Comparison of ENCODE assay signal across 8 cellular contexts in genomic region chr22:30968924-30969531, GRCh38. TPM values are rescaled to one million over a fixed set of nuclear protein-coding genes. Genes with fewer than 3 reads are reported as not detected.
A peak's percentile ranks its signal among the peaks of the same experiment; 100 is the strongest.
DNase-seq lines count a peak whose midpoint lies in the region; ATAC-seq, FAIRE-seq and TF ChIP-seq lines count a peak whose summit lies in the region.

Gene TUG1, plus strand, starts transcription at chr22:30969265.

- peaks cover 71% of the 10 kb centered on the region for H3K36me3 Mint-ChIP-seq in Calu3 (ENCODE audit: insufficient read depth, unreplicated experiment)

- H3K4me3 ChIP-seq in OCI-LY3 (ENCODE audit: low read length): peak within 1 kb of the TSS; percentile 96
- peak within 1 kb of the TSS; percentile 80 to 95 (median 88) for H3K4me3 ChIP-seq in endothelial cell of umbilical vein (replicated peaks in 1 of 3; ENCODE audit: insufficient read depth in 1 of 3, low read depth in 1 of 3, low read length in 3 of 3)

- POLR2A ChIA-PET in endothelial cell of umbilical vein (lab: Charles Lee): interaction anchor here (0.8 to 3.3 kb wide), 5 partner anchors 77 to 157 kb away, joined by 3 to 44 read pairs (median 4); partner anchors contain the start of gene SMTN

- dilution Hi-C loops in endothelial cell of umbilical vein (cut with MboI; ENCODE audit: extremely low pct_ligation_motif_present, low sequenced_read_pairs): no loop called here

- H3K9ac ChIP-seq in OCI-LY3 (ENCODE audit: low read length) (peak within 1 kb of the TSS; percentile 83), endothelial cell of umbilical vein (replicated peaks; ENCODE audit: extremely low read depth, insufficient read depth, low read length) (peak within 1 kb of the TSS; percentile 89)

- H3K79me2 ChIP-seq in OCI-LY3 (ENCODE audit: low read length) (peaks cover 93% of the 10 kb centered on the region), endothelial cell of umbilical vein (ENCODE audit: control insufficient read depth, insufficient read depth, low read length) (peaks cover 70% of the 10 kb centered on the region)

- H3K27ac ChIP-seq in OCI-LY3 (ENCODE audit: low read length) (peak within 1 kb of the TSS; percentile 78), endothelial cell of umbilical vein (ENCODE audit: insufficient read depth, low read depth, low read length) (peak within 1 kb of the TSS; percentile 83)

- FAIRE-seq in endothelial cell of umbilical vein (lab: Jason Lieb, UNC): peak; percentile 97

- intact Hi-C loops in Calu3 (cut with micrococcal nuclease; ENCODE audit: unreplicated experiment) (loop anchor here (5.0 kb wide), 1 partner anchor 113 kb away; the partner anchor contains the start of gene SMTN), endothelial cell of umbilical vein (cut with micrococcal nuclease) (loop anchor here (1.0 to 5.0 kb wide), 3 partner anchors 77 to 178 kb away; no protein-coding TSS in a partner anchor)

- H3K9me1 ChIP-seq in endothelial cell of umbilical vein (replicated peaks; ENCODE audit: control insufficient read depth, extremely low read depth, insufficient read depth, low read length): no peaks in the 10 kb centered on the region

- H3K27me3 Mint-ChIP-seq in Calu3 (ENCODE audit: unreplicated experiment): no peaks in the 10 kb centered on the region

- peak; percentile 58 for TF ChIP-seq POLR2A in endothelial cell of umbilical vein (IDR thresholded peaks at IDR 0.05; ENCODE audit: low read depth, low read length)

- H3K4me1 ChIP-seq in OCI-LY3 (ENCODE audit: low read length): peaks cover 21% of the 10 kb centered on the region
- peaks cover 23% of the 10 kb centered on the region for H3K4me1 ChIP-seq in endothelial cell of umbilical vein (ENCODE audit: control insufficient read depth, extremely low read depth, insufficient read depth, low read length)

- DNase-seq in Calu3: peak; percentile 98
- DNase-seq in HuH-7 (ENCODE audit: low spot score): peak; percentile 99
- DNase-seq in activated T-cell treated with anti-CD3 and anti-CD28 coated beads for 1 hour (ENCODE audit: low read depth): peak; percentile 95
- peak; percentile 99 for DNase-seq in endothelial cell of umbilical vein (ENCODE audit: low read depth, low spot score)
- DNase-seq in midbrain (lab: John Stamatoyannopoulos, UW): peak; percentile 98
- peak; percentile 93 to 96 for DNase-seq in stimulated activated CD8-positive, alpha-beta memory T cell treated with anti-CD3 and anti-CD28 coated beads, Interleukin-2, amount 100 ng/mL, for 1 hour (ENCODE audit: low read depth in 2 of 2)

- peak within 1 kb of the TSS; percentile 96 for H3K4me3 Mint-ChIP-seq in Calu3 (ENCODE audit: low read depth, unreplicated experiment)

- H3K27ac Mint-ChIP-seq in Calu3 (ENCODE audit: unreplicated experiment): peak within 1 kb of the TSS; percentile 99

- TF ChIP-seq CTCF in Calu3 (IDR thresholded peaks at IDR 0.05; ENCODE audit: unreplicated experiment): no peak
- TF ChIP-seq CTCF in OCI-LY3 (IDR thresholded peaks at IDR 0.05; ENCODE audit: low read depth, low read length): no peak
- no peak for TF ChIP-seq CTCF in endothelial cell of umbilical vein (IDR thresholded peaks at IDR 0.05; ENCODE audit: extremely low read depth in 1 of 2, insufficient read depth in 1 of 2, low read depth in 1 of 2, low read length in 2 of 2)

- peaks cover 68% of the 10 kb centered on the region for H3K36me3 ChIP-seq in OCI-LY3 (replicated peaks; ENCODE audit: low read depth, low read length)
- peaks cover 9 to 19% of the 10 kb centered on the region in 2 experiments for H3K36me3 ChIP-seq in endothelial cell of umbilical vein (ENCODE audit: control insufficient read depth in 2 of 2, extremely low read depth in 1 of 2, insufficient read depth in 2 of 2, low read length in 2 of 2)

- H3K4me1 Mint-ChIP-seq in Calu3 (ENCODE audit: low read depth, unreplicated experiment): peaks cover 7% of the 10 kb centered on the region

- H3K4me2 ChIP-seq in OCI-LY3 (ENCODE audit: low read length) (peak within 1 kb of the TSS; percentile 95), endothelial cell of umbilical vein (ENCODE audit: insufficient read depth, low read length) (peak within 1 kb of the TSS; percentile 98)

- CTCF ChIA-PET in Calu3 (lab: Charles Lee): interaction anchor here (0.7 to 1.6 kb wide), 4 partner anchors 10 to 116 kb away, joined by 4 to 8 read pairs (median 7); partner anchors contain the start of gene SMTN
- CTCF ChIA-PET in endothelial cell of umbilical vein (lab: Charles Lee): interaction anchor here (0.6 to 5.0 kb wide), 13 partner anchors 12 to 334 kb away, joined by 3 to 130 read pairs (median 3); partner anchors contain the start of genes SELENOM and SMTN

- peak within 1 kb of the TSS; percentile 48 for H2AFZ ChIP-seq in OCI-LY3 (ENCODE audit: low read depth, low read length)
- peak within 1 kb of the TSS; percentile 77 for H2AFZ ChIP-seq in endothelial cell of umbilical vein (ENCODE audit: low read depth, low read length)

- peaks cover 4% of the 10 kb centered on the region for H3K9me3 Mint-ChIP-seq in Calu3 (ENCODE audit: low read depth, unreplicated experiment)

- no TSS peak for BruUV-seq in Calu3 (replicated peaks; lab: Mats Ljungman, UMichigan)
- no TSS peak for BruUV-seq in endothelial cell of umbilical vein (replicated peaks; lab: Mats Ljungman, UMichigan)

- no peaks in the 10 kb centered on the region for H3K27me3 ChIP-seq in OCI-LY3 (ENCODE audit: low read depth, low read length)
- H3K27me3 ChIP-seq in endothelial cell of umbilical vein (ENCODE audit: control insufficient read depth in 2 of 2, insufficient read depth in 2 of 2, low read length in 2 of 2): no peaks in the 10 kb centered on the region

- peak; percentile 83 for ATAC-seq in GM21515 (IDR thresholded peaks at IDR 0.05; ENCODE audit: unreplicated experiment)

- H3K9me3 ChIP-seq in OCI-LY3 (ENCODE audit: insufficient read depth, low read length) (0 out of 2 replicates have a peak, but pooled peaks cover 16% of the 10 kb centered on the region), endothelial cell of umbilical vein (replicated peaks; ENCODE audit: control insufficient read depth, insufficient read depth, low read length) (no peaks in the 10 kb centered on the region)

- H4K20me1 ChIP-seq in OCI-LY3 (ENCODE audit: insufficient read depth, low read length) (peaks cover 27% of the 10 kb centered on the region), endothelial cell of umbilical vein (replicated peaks; ENCODE audit: control insufficient read depth, extremely low read depth, insufficient read depth, low read length) (peaks cover 4% of the 10 kb centered on the region)

TF ChIP-seq in endothelial cell of umbilical vein, 7 proteins besides CTCF, POLR2A, EP300 and RAD21:
- TF ChIP-seq FOS (IDR thresholded peaks at IDR 0.05; ENCODE audit: borderline replicate concordance, insufficient read depth, low read length) (no peak), MAX (IDR thresholded peaks at IDR 0.05; ENCODE audit: insufficient read depth, insufficient read length) (peak; percentile 98), POLR2AphosphoS5 (IDR thresholded peaks at IDR 0.05; ENCODE audit: insufficient read depth, low read depth, low read length) (peak; percentile 85), GATA2 (IDR thresholded peaks at IDR 0.05; ENCODE audit: insufficient read depth, insufficient read length, low read depth, low read length) (no peak)

RNA-seq across cellular contexts. Expression of gene TUG1, which starts in this region (rescaled TPM):
- total RNA-seq in Calu3 (2022): 122 and 125 TPM in 2 replicates
- total RNA-seq in endothelial cell of umbilical vein: 76.8 and 85.9 TPM in 2 replicates
- 70.1 and 77.1 TPM in 2 replicates for polyA plus RNA-seq in endothelial cell of umbilical vein
- polyA plus RNA-seq in endothelial cell of umbilical vein (2011; cell fraction: cytosol; rRNA removed): 47.4 and 55.7 TPM in 2 replicates
- polyA plus RNA-seq in endothelial cell of umbilical vein (2011; cell fraction: nucleus; rRNA removed): 271 and 294 TPM in 2 replicates
- 49.6 and 62.6 TPM in 2 replicates for polyA plus RNA-seq in endothelial cell of umbilical vein (2012)
- polyA minus RNA-seq in endothelial cell of umbilical vein: 116 and 127 TPM in 2 replicates
- polyA minus RNA-seq in endothelial cell of umbilical vein (2011; cell fraction: cytosol; rRNA and poly(A)+ RNA removed): 27.3 TPM
- polyA minus RNA-seq in endothelial cell of umbilical vein (2011; cell fraction: nucleus; rRNA and poly(A)+ RNA removed): 90.6 and 154 TPM in 2 replicates

Comparison
In these comparisons a context has a peak if more than half of its experiments do, and no peak if none do; other contexts are left out.
1. Peak in every context shown above with its lines: DNase-seq, ATAC-seq, H3K4me3 ChIP-seq and H3K27ac ChIP-seq.